27 cellular contexts compared by ENCODE assay signal in genomic region chr1:174445817-174446216, GRCh38. TPM values are rescaled to one million over a fixed set of nuclear protein-coding genes. Genes with fewer than 3 reads are reported as not detected.
DNase-seq lines count a peak whose midpoint lies in the region; ATAC-seq and TF ChIP-seq lines count a peak whose summit lies in the region.
"Had no signal": no experiment of that assay in that cellular context is flagged by ENCODE, and none has a peak within 500 bp of the region (broad histone marks: within the 10 kb centered on the region; RNA-seq: fewer than 3 reads in every experiment).

No MANE protein-coding gene starts in this region.

- CTCF ChIA-PET in SK-N-SH (lab: Yijun Ruan, JAX), result no interaction called here

- H3K27ac Mint-ChIP-seq in T-helper 17 cell, result peak overlapping the region; percentile 73
- H3K27ac Mint-ChIP-seq: stimulated activated effector memory CD8-positive, alpha-beta T cell treated with anti-CD3 and anti-CD28 coated beads, Interleukin-12 subunit alpha, Interleukin-12 subunit beta, amount 100 ng/mL, for 72 hours had no signal

- H3K27ac ChIP-seq in SK-N-SH (ENCODE audit: low read depth in 2 of 2, low read length in 1 of 2) (no peak overlapping the region), foreskin keratinocyte (no peak overlapping the region), hepatocyte (no peak overlapping the region)
- H3K27ac ChIP-seq: body of pancreas, suprapubic skin had no signal

- H3K36me3 ChIP-seq in SK-N-SH (replicated peaks in 1 of 2; ENCODE audit: control insufficient read depth in 1 of 2, insufficient read depth in 2 of 2, low read length in 1 of 2) (no peaks in the 10 kb centered on the region), hepatocyte (replicated peaks; ENCODE audit: insufficient read depth, low read depth) (no peaks in the 10 kb centered on the region)
- H3K36me3 ChIP-seq: HAP-1, suprapubic skin had no signal

- TF ChIP-seq CTCF in SK-N-SH (IDR thresholded peaks at IDR 0.05) (no peak), foreskin keratinocyte (conservative IDR thresholded peaks at IDR 0.05) (no peak), hepatocyte (IDR thresholded peaks at IDR 0.05; ENCODE audit: poor library complexity) (no peak)

- H3K4me3 Mint-ChIP-seq in T-helper 17 cell, result no peak overlapping the region
- H3K4me3 Mint-ChIP-seq: effector memory CD8-positive, alpha-beta T cell; stimulated activated effector memory CD8-positive, alpha-beta T cell treated with anti-CD3 and anti-CD28 coated beads, Interleukin-12 subunit alpha, Interleukin-12 subunit beta, amount 100 ng/mL, for 72 hours had no signal

- DNase-seq in SK-N-SH (no peak), T-helper 17 cell (no peak), foreskin keratinocyte (no peak), retina (peak; percentile 17), hepatocyte (ENCODE audit: low spot score) (no peak), hippocampal formation (lab: John Stamatoyannopoulos, UW) (no peak)
- DNase-seq in stimulated activated CD4-positive, alpha-beta T cell treated with anti-CD3 and anti-CD28 coated beads, Interleukin-15, amount 100 ng/mL, for 24 hours, result no peak
- DNase-seq: activated CD4-positive, alpha-beta T cell treated with anti-CD3 and anti-CD28 coated beads for 4 hours; activated naive CD4-positive, alpha-beta T cell; activated T-cell treated with anti-CD3 and anti-CD28 coated beads, Interleukin-2, amount 50 U/mL, for 48 hours; body of pancreas; effector memory CD8-positive, alpha-beta T cell; left cardiac atrium; mesenchymal stem cell; NCI-H1092 treated with DMSO at 0.1 percent for 48 hours; NCI-H2081 treated with DMSO at 0.1 percent for 48 hours; NCI-H510A; stimulated activated CD4-positive, alpha-beta T cell treated with anti-CD3 and anti-CD28 coated beads, Interleukin-2, amount 100 ng/mL, for 48 hours; T-helper 2 cell had no signal

- H3K4me1 Mint-ChIP-seq in T-helper 17 cell, result peaks cover 12% of the 10 kb centered on the region

- H3K9me2 ChIP-seq in SK-N-SH (no peaks in the 10 kb centered on the region), hepatocyte (replicated peaks; ENCODE audit: insufficient read depth) (no peaks in the 10 kb centered on the region)

- no peak; the same call in 2 of the 3 replicates for ATAC-seq in SK-N-SH treated with all-trans-retinoic acid at 6 μM for 48 hours
- no peak for ATAC-seq in T-helper 17 cell
- peak; percentile 28 for ATAC-seq in foreskin keratinocyte
- ATAC-seq: body of pancreas; effector memory CD8-positive, alpha-beta T cell; left cardiac atrium; stimulated activated effector memory CD8-positive, alpha-beta T cell treated with anti-CD3 and anti-CD28 coated beads, Interleukin-12 subunit alpha, Interleukin-12 subunit beta, amount 100 ng/mL, for 72 hours had no signal

- H3K36me3 Mint-ChIP-seq in T-helper 17 cell (ENCODE audit: low read depth), result no peaks in the 10 kb centered on the region
- H3K36me3 Mint-ChIP-seq: stimulated activated effector memory CD8-positive, alpha-beta T cell treated with anti-CD3 and anti-CD28 coated beads, Interleukin-12 subunit alpha, Interleukin-12 subunit beta, amount 100 ng/mL, for 72 hours had no signal

- TF ChIP-seq RAD21 in SK-N-SH (IDR thresholded peaks at IDR 0.05; ENCODE audit: low read length), result no peak

- H3K4me1 ChIP-seq in SK-N-SH (ENCODE audit: control insufficient read depth in 1 of 2, insufficient read depth in 2 of 2, low read depth in 1 of 2, low read length in 1 of 2) (no peaks in the 10 kb centered on the region; a peak in 2 of 4 replicates), foreskin keratinocyte (no peaks in the 10 kb centered on the region), hepatocyte (ENCODE audit: insufficient read depth) (no peaks in the 10 kb centered on the region)
- H3K4me1 ChIP-seq: body of pancreas, HAP-1, suprapubic skin had no signal

- no peaks in the 10 kb centered on the region for H3K27me3 Mint-ChIP-seq in T-helper 17 cell
- H3K27me3 Mint-ChIP-seq: effector memory CD8-positive, alpha-beta T cell had no signal

- H3F3A ChIP-seq in SK-N-SH (replicated peaks; ENCODE audit: insufficient read depth), result no peaks in the 10 kb centered on the region

- 90% methylated on average over 6 of the region's 6 CpGs for WGBS in SK-N-SH (ENCODE audit: low lambda C conversion rate)
- WGBS in hepatocyte (ENCODE audit: low lambda C conversion rate, missing lambda C conversion rate), result 78% methylated on average over 6 of the region's 6 CpGs

- H3K27me3 ChIP-seq in SK-N-SH (ENCODE audit: insufficient read depth) (no peaks in the 10 kb centered on the region), foreskin keratinocyte (no peaks in the 10 kb centered on the region), hepatocyte (no peaks in the 10 kb centered on the region)
- H3K27me3 ChIP-seq: body of pancreas, suprapubic skin had no signal

- POLR2A ChIA-PET in SK-N-SH (lab: Yijun Ruan, JAX), result no interaction called here

- TF ChIP-seq EP300 in SK-N-SH (IDR thresholded peaks at IDR 0.05; ENCODE audit: borderline replicate concordance in 1 of 2, low read depth in 1 of 2, low read length in 1 of 2), result no peak

- H3K9me3 ChIP-seq in SK-N-SH, result no peaks in the 10 kb centered on the region
- no peaks in the 10 kb centered on the region for H3K9me3 ChIP-seq in T-helper 17 cell (ENCODE audit: control insufficient read depth, low read length, poor library complexity, severe bottlenecking)
- no peaks in the 10 kb centered on the region for H3K9me3 ChIP-seq in hepatocyte (ENCODE audit: low read depth)
- H3K9me3 ChIP-seq: body of pancreas, HAP-1, suprapubic skin had no signal

- H3K4me3 ChIP-seq in SK-N-SH (ENCODE audit: low read depth in 2 of 2, low read length in 1 of 2) (no peak overlapping the region), hepatocyte (no peak overlapping the region)
- H3K4me3 ChIP-seq: body of pancreas, HAP-1, smooth muscle cell, suprapubic skin had no signal

- H2AFZ ChIP-seq in SK-N-SH (ENCODE audit: low read depth) (no peak overlapping the region), hepatocyte (no peak overlapping the region)

- H3K9ac ChIP-seq in SK-N-SH, result no peak overlapping the region

- no peaks in the 10 kb centered on the region for H3K79me2 ChIP-seq in SK-N-SH (ENCODE audit: insufficient read depth)
- H3K79me2 ChIP-seq in hepatocyte, result no peaks in the 10 kb centered on the region

- H3K4me2 ChIP-seq in SK-N-SH (no peak overlapping the region), hepatocyte (no peak overlapping the region)
- H3K4me2 ChIP-seq: smooth muscle cell had no signal

- H4K20me1 ChIP-seq in SK-N-SH (ENCODE audit: insufficient read depth) (no peaks in the 10 kb centered on the region), hepatocyte (ENCODE audit: insufficient read depth, poor library complexity, severe bottlenecking) (no peaks in the 10 kb centered on the region)

TF ChIP-seq in SK-N-SH, 30 proteins besides CTCF, POLR2A, EP300 and RAD21:
- TF ChIP-seq RFX5 (IDR thresholded peaks at IDR 0.05; ENCODE audit: low read length), result peak; percentile 49; the same call in 1 of the 2 replicates
- TF ChIP-seq YY1 (IDR thresholded peaks at IDR 0.05; ENCODE audit: low read depth), result no peak

TF ChIP-seq in SK-N-SH treated with all-trans-retinoic acid at 6 μM for 48 hours, 23 proteins besides CTCF, POLR2A, EP300 and RAD21 (continues in another document):
- TF ChIP-seq ZC3H10 (CRISPR knock-in tag; IDR thresholded peaks at IDR 0.05), result no peak
- no peak for TF ChIP-seq TSHZ2 (CRISPR knock-in tag; IDR thresholded peaks at IDR 0.05)
- TF ChIP-seq BACH2 (CRISPR knock-in tag; IDR thresholded peaks at IDR 0.05; ENCODE audit: borderline replicate concordance), result no peak
- no peak for TF ChIP-seq ZNF565 (CRISPR knock-in tag; conservative IDR thresholded peaks at IDR 0.05; ENCODE audit: low read depth)
- no peak for TF ChIP-seq TOX (CRISPR knock-in tag; IDR thresholded peaks at IDR 0.05; ENCODE audit: borderline replicate concordance)
- no peak for TF ChIP-seq TCF4 (CRISPR knock-in tag; IDR thresholded peaks at IDR 0.05; ENCODE audit: borderline replicate concordance)
- no peak for TF ChIP-seq ZNF70 (CRISPR knock-in tag; IDR thresholded peaks at IDR 0.05)
- TF ChIP-seq ZFP30 (CRISPR knock-in tag; IDR thresholded peaks at IDR 0.05), result no peak

RNA-seq across cellular contexts. Expression of gene GPR52, which starts 1.9 kb away (rescaled TPM):
- polyA plus RNA-seq in SK-N-SH (2012; rRNA removed) (0.08 TPM in 1 of 2 replicates, not detected in the other), foreskin keratinocyte (not detected in 2 replicates), hepatocyte (not detected in 2 replicates)
- not detected in 2 replicates for polyA plus RNA-seq in SK-N-SH (2012; cell fraction: cytosol; rRNA removed)
- 0.08 and 0.27 TPM in 2 replicates for polyA plus RNA-seq in SK-N-SH (2012; cell fraction: nucleus; rRNA removed)
- total RNA-seq in T-helper 17 cell (1 to 10 TPM; 7.8 to 9.6 TPM), foreskin keratinocyte (0.18 and 0.37 TPM in 2 replicates), hepatocyte (1.3 and 1.6 TPM in 2 replicates)
- total RNA-seq: SK-MEL-5 had no signal
- polyA plus RNA-seq: adipose tissue, smooth muscle cell, urinary bladder had no signal
